16 cellular contexts compared by ENCODE assay signal in genomic region chr18:8088626-8089025, GRCh38.
"Had no signal": no experiment of that assay in that cellular context is flagged by ENCODE, and none has a peak within 500 bp of the region (broad histone marks: within the 10 kb centered on the region; RNA-seq: fewer than 3 reads in every experiment).

No MANE protein-coding gene starts in this region.

- DNase-seq: activated CD4-positive, alpha-beta T cell treated with anti-CD3 and anti-CD28 coated beads, Interleukin-2, amount 10 ng/mL, durations not matched to agents 7 days and 5 days; activated CD8-positive, alpha-beta memory T cell treated with anti-CD3 and anti-CD28 coated beads for 24 hours; activated naive CD4-positive, alpha-beta T cell treated with anti-CD3 and anti-CD28 coated beads, Interleukin-2, amount 10 ng/mL, durations not matched to agents 7 days and 5 days; gastrocnemius medialis; heart right ventricle; natural killer cell; posterior cingulate gyrus; thyroid gland had no signal

- H3K4me1 ChIP-seq: gastrocnemius medialis, right atrium auricular region, vagina had no signal

- H3K36me3 Mint-ChIP-seq: activated naive CD4-positive, alpha-beta T cell treated with anti-CD3 and anti-CD28 coated beads, Interleukin-2, amount 10 ng/mL, durations not matched to agents 7 days and 5 days; WTC11 had no signal

- H3K27me3 ChIP-seq: gastrocnemius medialis, heart right ventricle, right atrium auricular region, thyroid gland, vagina had no signal

- H3K4me3 ChIP-seq: gastrocnemius medialis, heart right ventricle, right atrium auricular region, smooth muscle cell, thyroid gland, vagina had no signal

- H3K4me1 Mint-ChIP-seq: activated CD4-positive, alpha-beta T cell treated with anti-CD3 and anti-CD28 coated beads, Interleukin-2, amount 10 ng/mL, durations not matched to agents 7 days and 5 days; activated naive CD4-positive, alpha-beta T cell treated with anti-CD3 and anti-CD28 coated beads, Interleukin-2, amount 10 ng/mL, durations not matched to agents 7 days and 5 days; activated T-helper 17 cell treated with anti-CD3 and anti-CD28 coated beads, Interleukin-2, amount 50 U/mL, for 72 hours; natural killer cell had no signal

- H3K9me3 Mint-ChIP-seq: activated CD4-positive, alpha-beta T cell treated with anti-CD3 and anti-CD28 coated beads, Interleukin-2, amount 10 ng/mL, durations not matched to agents 7 days and 5 days; activated naive CD4-positive, alpha-beta T cell treated with anti-CD3 and anti-CD28 coated beads, Interleukin-2, amount 10 ng/mL, durations not matched to agents 7 days and 5 days; activated T-helper 17 cell treated with anti-CD3 and anti-CD28 coated beads, Interleukin-2, amount 50 U/mL, for 72 hours; natural killer cell; WTC11 had no signal

- H3K4me2 ChIP-seq: smooth muscle cell had no signal

- FAIRE-seq: colon, islet of Langerhans had no signal

- H3K27ac Mint-ChIP-seq: activated CD4-positive, alpha-beta T cell treated with anti-CD3 and anti-CD28 coated beads, Interleukin-2, amount 10 ng/mL, durations not matched to agents 7 days and 5 days; activated naive CD4-positive, alpha-beta T cell treated with anti-CD3 and anti-CD28 coated beads, Interleukin-2, amount 10 ng/mL, durations not matched to agents 7 days and 5 days; activated T-helper 17 cell treated with anti-CD3 and anti-CD28 coated beads, Interleukin-2, amount 50 U/mL, for 72 hours; natural killer cell; WTC11 had no signal

- H3K27ac ChIP-seq: gastrocnemius medialis, heart right ventricle, right atrium auricular region, thyroid gland, vagina had no signal

- H3K4me3 Mint-ChIP-seq: activated CD4-positive, alpha-beta T cell treated with anti-CD3 and anti-CD28 coated beads, Interleukin-2, amount 10 ng/mL, durations not matched to agents 7 days and 5 days; activated naive CD4-positive, alpha-beta T cell treated with anti-CD3 and anti-CD28 coated beads, Interleukin-2, amount 10 ng/mL, durations not matched to agents 7 days and 5 days; activated T-helper 17 cell treated with anti-CD3 and anti-CD28 coated beads, Interleukin-2, amount 50 U/mL, for 72 hours; natural killer cell; WTC11 had no signal

- H3K36me3 ChIP-seq: gastrocnemius medialis, vagina had no signal

- H3K27me3 Mint-ChIP-seq: activated CD4-positive, alpha-beta T cell treated with anti-CD3 and anti-CD28 coated beads, Interleukin-2, amount 10 ng/mL, durations not matched to agents 7 days and 5 days; activated naive CD4-positive, alpha-beta T cell treated with anti-CD3 and anti-CD28 coated beads, Interleukin-2, amount 10 ng/mL, durations not matched to agents 7 days and 5 days; activated T-helper 17 cell treated with anti-CD3 and anti-CD28 coated beads, Interleukin-2, amount 50 U/mL, for 72 hours had no signal

- H3K9me3 ChIP-seq: gastrocnemius medialis, heart right ventricle, right atrium auricular region, thyroid gland, vagina had no signal

- ATAC-seq: activated T-helper 17 cell treated with anti-CD3 and anti-CD28 coated beads, Interleukin-2, amount 50 U/mL, for 72 hours; gastrocnemius medialis; heart right ventricle; left lobe of liver; natural killer cell; WTC11 had no signal
